2 cellular contexts compared by ENCODE assay signal in genomic region chr18:62754026-62754425, GRCh38.
TF ChIP-seq lines count a peak whose summit lies in the region.

No MANE protein-coding gene starts in this region.

TF ChIP-seq in HEK293, 187 proteins besides CTCF, POLR2A, EP300 and RAD21 (continued from another document):
- TF ChIP-seq ZNF148 (tag by site-specific recombination; IDR thresholded peaks at IDR 0.05; ENCODE audit: borderline replicate concordance) = no peak
- TF ChIP-seq, protein P1, sequence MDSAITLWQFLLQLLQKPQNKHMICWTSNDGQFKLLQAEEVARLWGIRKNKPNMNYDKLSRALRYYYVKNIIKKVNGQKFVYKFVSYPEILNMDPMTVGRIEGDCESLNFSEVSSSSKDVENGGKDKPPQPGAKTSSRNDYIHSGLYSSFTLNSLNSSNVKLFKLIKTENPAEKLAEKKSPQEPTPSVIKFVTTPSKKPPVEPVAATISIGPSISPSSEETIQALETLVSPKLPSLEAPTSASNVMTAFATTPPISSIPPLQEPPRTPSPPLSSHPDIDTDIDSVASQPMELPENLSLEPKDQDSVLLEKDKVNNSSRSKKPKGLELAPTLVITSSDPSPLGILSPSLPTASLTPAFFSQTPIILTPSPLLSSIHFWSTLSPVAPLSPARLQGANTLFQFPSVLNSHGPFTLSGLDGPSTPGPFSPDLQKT (IDR thresholded peaks at IDR 0.05; ENCODE audit: borderline replicate concordance, low read depth, low read length) = no peak

TF ChIP-seq in H1, 55 proteins besides CTCF, POLR2A, EP300 and RAD21 (continued from another document):
- TF ChIP-seq CHD7 (IDR thresholded peaks at IDR 0.05; ENCODE audit: insufficient replicate concordance, low read length) = no peak
- TF ChIP-seq BACH1 (IDR thresholded peaks at IDR 0.05; ENCODE audit: low read length) = no peak
- TF ChIP-seq POLR2AphosphoS5 (IDR thresholded peaks at IDR 0.05; ENCODE audit: low read depth, low read length) = no peak
- no peak for TF ChIP-seq HDAC2 (IDR thresholded peaks at IDR 0.05; ENCODE audit: borderline replicate concordance in 1 of 2, low read depth in 2 of 2, low read length in 2 of 2)
- TF ChIP-seq ATF2 (IDR thresholded peaks at IDR 0.05; ENCODE audit: low read length) = no peak
- TF ChIP-seq CHD1 (IDR thresholded peaks at IDR 0.05; ENCODE audit: low read depth, low read length) = no peak
- TF ChIP-seq HDAC6 (IDR thresholded peaks at IDR 0.05; ENCODE audit: low read depth, low read length) = no peak
- no peak for TF ChIP-seq JUN (IDR thresholded peaks at IDR 0.05; ENCODE audit: low read depth, low read length)
- no peak for TF ChIP-seq EGR1 (IDR thresholded peaks at IDR 0.05; ENCODE audit: borderline replicate concordance, low read depth, low read length)
- TF ChIP-seq NANOG (IDR thresholded peaks at IDR 0.05; ENCODE audit: insufficient read depth, low read depth, low read length, poor library complexity, severe bottlenecking) = no peak
- TF ChIP-seq CTBP2 (IDR thresholded peaks at IDR 0.05; ENCODE audit: borderline replicate concordance, insufficient read depth, insufficient read length, low read length) = no peak
